13 cellular contexts compared by ENCODE assay signal in genomic region chr11:63822438-63822837, GRCh38. TPM values are rescaled to one million over a fixed set of nuclear protein-coding genes. Genes with fewer than 3 reads are reported as not detected.
DNase-seq lines count a peak whose midpoint lies in the region; ATAC-seq, FAIRE-seq and TF ChIP-seq lines count a peak whose summit lies in the region.
"Had no signal": no experiment of that assay in that cellular context is flagged by ENCODE, and none has a peak within 500 bp of the region (broad histone marks: within the 10 kb centered on the region; RNA-seq: fewer than 3 reads in every experiment).

No MANE protein-coding gene starts in this region.

- peak overlapping the region; percentile 45 for H3K27ac Mint-ChIP-seq in endodermal cell
- H3K27ac Mint-ChIP-seq in mesothelial cell of epicardium, result peak overlapping the region; percentile 12

- no peak for ATAC-seq in PC-3
- ATAC-seq in HG03095 (IDR thresholded peaks at IDR 0.05; ENCODE audit: unreplicated experiment), result no peak
- no peak for ATAC-seq in pancreas
- ATAC-seq: A549, HCT116 had no signal

- peak; percentile 0 for DNase-seq in PC-3
- DNase-seq in endodermal cell, result no peak
- no peak for DNase-seq in mesothelial cell of epicardium (ENCODE audit: low spot score in 2 of 2, unreplicated experiment in 2 of 2)
- no peak for DNase-seq in activated CD8-positive, alpha-beta memory T cell treated with anti-CD3 and anti-CD28 coated beads for 24 hours
- DNase-seq in pancreas, result no peak
- DNase-seq: BE2C; Caco-2; CD8-positive, alpha-beta memory T cell; GF-D8 had no signal

- no peaks in the 10 kb centered on the region for H3F3A ChIP-seq in PC-3 (ENCODE audit: low read length, unreplicated experiment)

- H3K9me2 ChIP-seq in PC-3 (replicated peaks; ENCODE audit: low read length), result no peaks in the 10 kb centered on the region

- H2AFZ ChIP-seq in PC-3 (ENCODE audit: low read length), result no peak overlapping the region

- POLR2A ChIA-PET in PC-3 (lab: Charles Lee; ENCODE audit: unreplicated experiment), result interaction anchor here (0.7 kb wide), 1 partner anchor 54 kb away, joined by 18 read pairs; no protein-coding TSS in a partner anchor

- H3K9ac ChIP-seq in PC-3 (ENCODE audit: low read length), result no peak overlapping the region
- no peak overlapping the region for H3K9ac ChIP-seq in endodermal cell (ENCODE audit: extremely low read depth, low read length, poor library complexity, severe bottlenecking)

- no TSS peak for BruUV-seq in PC-3 (replicated peaks; lab: Mats Ljungman, UMichigan)

- 94 to 97% methylated on average over 7 to 10 of the region's 10 CpGs for WGBS in endodermal cell (ENCODE audit: insufficient coverage in 1 of 2, insufficient read length in 1 of 2), 2 experiments
- WGBS in pancreas, 2 donors, result 92 to 93% methylated on average over 10 of the region's 10 CpGs

- CTCF ChIA-PET in PC-3 (lab: Charles Lee), result no interaction called here

- H3K36me3 Mint-ChIP-seq in endodermal cell (ENCODE audit: low read depth) (peaks cover 83% of the 10 kb centered on the region), mesothelial cell of epicardium (peaks cover 45% of the 10 kb centered on the region)

- H3K4me1 ChIP-seq in PC-3 (ENCODE audit: insufficient read depth, low read length) (no peaks in the 10 kb centered on the region), endodermal cell (ENCODE audit: control insufficient read depth, insufficient read depth, low read length) (no peaks in the 10 kb centered on the region), pancreas (no peaks in the 10 kb centered on the region)
- H3K4me1 ChIP-seq: A549, BE2C, Caco-2 had no signal

- H3K36me3 ChIP-seq in PC-3 (ENCODE audit: low read depth, low read length) (peaks cover 65% of the 10 kb centered on the region), endodermal cell (ENCODE audit: control insufficient read depth, insufficient read depth, low read length) (peaks cover 82% of the 10 kb centered on the region), pancreas (peaks cover 0 to 32% (median 4%) of the 10 kb centered on the region in 3 donors)

- no peaks in the 10 kb centered on the region for H3K9me3 Mint-ChIP-seq in endodermal cell
- no peaks in the 10 kb centered on the region for H3K9me3 Mint-ChIP-seq in mesothelial cell of epicardium
- H3K9me3 Mint-ChIP-seq: CD8-positive, alpha-beta memory T cell had no signal

- H3K27me3 ChIP-seq in PC-3 (ENCODE audit: low read length), result no peaks in the 10 kb centered on the region
- H3K27me3 ChIP-seq in endodermal cell (ENCODE audit: control insufficient read depth, insufficient read depth, low read length, poor library complexity, severe bottlenecking), result no peaks in the 10 kb centered on the region
- H3K27me3 ChIP-seq in pancreas, result no peaks in the 10 kb centered on the region
- H3K27me3 ChIP-seq: BE2C had no signal

- no peaks in the 10 kb centered on the region for H3K9me3 ChIP-seq in PC-3 (ENCODE audit: low read length)
- no peaks in the 10 kb centered on the region for H3K9me3 ChIP-seq in endodermal cell (ENCODE audit: control insufficient read depth, low read length)
- no peaks in the 10 kb centered on the region for H3K9me3 ChIP-seq in pancreas
- H3K9me3 ChIP-seq: A549, BE2C, Caco-2 had no signal

- FAIRE-seq in pancreas (lab: Jason Lieb, UNC), result no peak
- FAIRE-seq: A549 had no signal

- intact Hi-C loops in PC-3 (cut with micrococcal nuclease), result no loop called here
- intact Hi-C loops in pancreas (cut with DNase I), result loop anchor here (10.0 kb wide), 4 partner anchors 48 to 332 kb away; no protein-coding TSS in a partner anchor

- H3K79me2 ChIP-seq in PC-3 (ENCODE audit: low read length), result peaks cover 7% of the 10 kb centered on the region; the same call in 1 of the 2 replicates

- no peak overlapping the region for H3K27ac ChIP-seq in PC-3 (ENCODE audit: low read length)
- no peak overlapping the region for H3K27ac ChIP-seq in endodermal cell (ENCODE audit: low read depth, low read length)
- H3K27ac ChIP-seq in pancreas, result no peak overlapping the region
- H3K27ac ChIP-seq: A549 had no signal

- H3K4me3 ChIP-seq in PC-3 (ENCODE audit: low read length) (no peak overlapping the region), endodermal cell (ENCODE audit: low read length) (no peak overlapping the region), pancreas (no peak overlapping the region)
- H3K4me3 ChIP-seq: A549 had no signal

- H3K4me2 ChIP-seq in PC-3 (ENCODE audit: low read length), result no peak overlapping the region
- H3K4me2 ChIP-seq: A549 had no signal

- peaks cover 3% of the 10 kb centered on the region; the same call in 1 of the 2 replicates for H4K20me1 ChIP-seq in PC-3 (ENCODE audit: low read length)

- no peaks in the 10 kb centered on the region for H3K4me1 Mint-ChIP-seq in endodermal cell
- no peaks in the 10 kb centered on the region for H3K4me1 Mint-ChIP-seq in mesothelial cell of epicardium
- H3K4me1 Mint-ChIP-seq: CD14-positive monocyte had no signal

- TF ChIP-seq CTCF in PC-3 (conservative IDR thresholded peaks at IDR 0.05; ENCODE audit: low read depth, low read length) (no peak), endodermal cell (conservative IDR thresholded peaks at IDR 0.05) (no peak), mesothelial cell of epicardium (IDR thresholded peaks at IDR 0.05; ENCODE audit: unreplicated experiment) (no peak), pancreas (IDR thresholded peaks at IDR 0.05) (no peak)

- H3K27me3 Mint-ChIP-seq in endodermal cell (ENCODE audit: insufficient read depth) (no peaks in the 10 kb centered on the region), mesothelial cell of epicardium (ENCODE audit: low read depth) (no peaks in the 10 kb centered on the region)
- H3K27me3 Mint-ChIP-seq: CD8-positive, alpha-beta memory T cell had no signal

- no peak overlapping the region for H3K4me3 Mint-ChIP-seq in endodermal cell
- H3K4me3 Mint-ChIP-seq in mesothelial cell of epicardium, result no peak overlapping the region
- H3K4me3 Mint-ChIP-seq: CD14-positive monocyte; CD8-positive, alpha-beta memory T cell had no signal

RNA-seq across cellular contexts. Expression of gene SPINDOC, which starts 9.2 kb away (rescaled TPM):
- total RNA-seq in PC-3 (2014; rRNA removed) (61.5 and 67.2 TPM in 2 replicates), endodermal cell (100 to 1,000 TPM in 1 of 2 donors, 10 to 100 TPM in 1; 96.1 to 103 TPM), mesothelial cell of epicardium (55.5 to 63.7 TPM (median 60.1 TPM) in 3 replicates), pancreas (1 to 10 TPM; 2.5 to 7.8 (median 4.3) TPM)
- 59.8 TPM for polyA plus RNA-seq in endodermal cell (2013, experiment 1 of 2)
- 60.2 TPM for polyA plus RNA-seq in endodermal cell (2013, experiment 2 of 2)
- 1 to 10 TPM; 8.0 to 8.3 TPM for polyA plus RNA-seq in pancreas

RNA-seq across cellular contexts. Expression of gene MARK2, which starts 16.5 kb away (rescaled TPM):
- total RNA-seq in PC-3 (2014; rRNA removed) (60.1 and 66.5 TPM in 2 replicates), endodermal cell (10 to 100 TPM; 39.7 to 39.8 TPM), mesothelial cell of epicardium (48.8 to 51.5 TPM (median 51.2 TPM) in 3 replicates), pancreas (10 to 100 TPM; 19.0 to 30.8 (median 21.5) TPM)
- polyA plus RNA-seq in endodermal cell (2013, experiment 1 of 2), result 26.6 TPM
- 27.3 TPM for polyA plus RNA-seq in endodermal cell (2013, experiment 2 of 2)
- 10 to 100 TPM; 11.7 to 21.0 TPM for polyA plus RNA-seq in pancreas

RNA-seq across cellular contexts. Expression of gene ZFTA, which starts 53.9 kb away (rescaled TPM):
- total RNA-seq in PC-3 (2014; rRNA removed), result 15.1 and 29.5 TPM in 2 replicates
- total RNA-seq in endodermal cell, result 10 to 100 TPM; 31.9 to 38.0 TPM
- polyA plus RNA-seq in endodermal cell (2013, experiment 1 of 2), result 40.9 TPM
- polyA plus RNA-seq in endodermal cell (2013, experiment 2 of 2), result 38.5 TPM
- total RNA-seq in mesothelial cell of epicardium, result 56.8 to 62.1 TPM (median 58.5 TPM) in 3 replicates
- 10 to 100 TPM in 1 of 6 donors, 1 to 10 TPM in 5; 4.3 to 11.3 (median 6.2) TPM for total RNA-seq in pancreas
- 10 to 100 TPM in 1 of 2 donors, 1 to 10 TPM in 1; 7.0 to 10.0 TPM for polyA plus RNA-seq in pancreas
- polyA plus RNA-seq: CD14-positive monocyte had no signal
